In genomic region chr7:16694806-16695205, GRCh38 we compare ENCODE assay signal across 17 cellular contexts.
"Had no signal": no experiment of that assay in that cellular context is flagged by ENCODE, and none has a peak within 500 bp of the region (broad histone marks: within the 10 kb centered on the region; RNA-seq: fewer than 3 reads in every experiment).

No MANE protein-coding gene starts in this region.

- H3K9me3 Mint-ChIP-seq: natural killer cell; stimulated activated naive B cell treated with anti-CD40 and anti-IgM and Interleukin-4, amounts not matched to agents 10 μg/mL and 1 μg/mL and 100 μg/mL, for 72 hours; stimulated activated naive CD8-positive, alpha-beta T cell treated with anti-CD3 and anti-CD28 coated beads, Interleukin-15, amount 100 ng/mL, for 72 hours had no signal

- H3K9me3 ChIP-seq: heart right ventricle, psoas muscle, right lobe of liver, testis, tibial nerve had no signal

- H3K4me1 ChIP-seq: heart right ventricle, parathyroid adenoma, psoas muscle, right lobe of liver had no signal

- H3K4me1 Mint-ChIP-seq: natural killer cell; stimulated activated naive B cell treated with anti-CD40 and anti-IgM and Interleukin-4, amounts not matched to agents 10 μg/mL and 1 μg/mL and 100 μg/mL, for 72 hours; stimulated activated naive CD8-positive, alpha-beta T cell treated with anti-CD3 and anti-CD28 coated beads, Interleukin-15, amount 100 ng/mL, for 72 hours had no signal

- H3K79me2 ChIP-seq: parathyroid adenoma had no signal

- H3K4me3 Mint-ChIP-seq: natural killer cell; stimulated activated naive B cell treated with anti-CD40 and anti-IgM and Interleukin-4, amounts not matched to agents 10 μg/mL and 1 μg/mL and 100 μg/mL, for 72 hours; stimulated activated naive CD8-positive, alpha-beta T cell treated with anti-CD3 and anti-CD28 coated beads, Interleukin-15, amount 100 ng/mL, for 72 hours had no signal

- H3K4me3 ChIP-seq: coronary artery, heart right ventricle, psoas muscle, right lobe of liver, testis, tibial nerve had no signal

- H3K9ac ChIP-seq: parathyroid adenoma had no signal

- H3K27me3 Mint-ChIP-seq: stimulated activated naive B cell treated with anti-CD40 and anti-IgM and Interleukin-4, amounts not matched to agents 10 μg/mL and 1 μg/mL and 100 μg/mL, for 72 hours; stimulated activated naive CD8-positive, alpha-beta T cell treated with anti-CD3 and anti-CD28 coated beads, Interleukin-15, amount 100 ng/mL, for 72 hours had no signal

- DNase-seq: effector CD8-positive, alpha-beta T cell; heart right ventricle; kidney glomerular epithelial cell; mammary epithelial cell; natural killer cell; occipital lobe; psoas muscle; retina; right lobe of liver; stimulated activated CD4-positive, alpha-beta T cell treated with anti-CD3 and anti-CD28 coated beads, Interleukin-2, amount 100 ng/mL, for 24 hours; stimulated activated CD4-positive, alpha-beta T cell treated with anti-CD3 and anti-CD28 coated beads, Interleukin-4, amount 100 ng/mL, for 4 hours; stimulated activated naive B cell treated with anti-CD40 and anti-IgM and Interleukin-4, amounts not matched to agents 10 μg/mL and 1 μg/mL and 100 μg/mL, for 72 hours; stimulated activated naive CD8-positive, alpha-beta T cell treated with anti-CD3 and anti-CD28 coated beads, Interleukin-15, amount 100 ng/mL, for 72 hours; testis had no signal

- H3K27ac Mint-ChIP-seq: natural killer cell; stimulated activated naive B cell treated with anti-CD40 and anti-IgM and Interleukin-4, amounts not matched to agents 10 μg/mL and 1 μg/mL and 100 μg/mL, for 72 hours had no signal

- H3K27me3 ChIP-seq: heart right ventricle, right lobe of liver, testis, tibial nerve had no signal

- H3K27ac ChIP-seq: coronary artery, heart right ventricle, parathyroid adenoma, psoas muscle, right lobe of liver, testis, tibial nerve had no signal
